In genomic region chr21:38126677-38127271, GRCh38 we compare ENCODE assay signal across 8 cellular contexts.
DNase-seq lines count a peak whose midpoint lies in the region; ATAC-seq and TF ChIP-seq lines count a peak whose summit lies in the region.

No MANE protein-coding gene starts in this region.

- H3K4me1 ChIP-seq in right cardiac atrium (ENCODE audit: control insufficient read depth, insufficient read depth, low read length) (no peaks in the 10 kb centered on the region), smooth muscle cell (ENCODE audit: low read depth) (no peaks in the 10 kb centered on the region)

- H3K79me2 ChIP-seq in smooth muscle cell (ENCODE audit: low read depth) = no peaks in the 10 kb centered on the region

- H3K9ac ChIP-seq in smooth muscle cell (ENCODE audit: low read depth) = no peak overlapping the region

- ATAC-seq in right cardiac atrium = peak; percentile 56 to 71

- H3K36me3 ChIP-seq in MG63 (no peaks in the 10 kb centered on the region), smooth muscle cell (ENCODE audit: low read depth) (no peaks in the 10 kb centered on the region)

- H2AFZ ChIP-seq in smooth muscle cell (ENCODE audit: low read depth) = no peak overlapping the region

- DNase-seq in GM12864 (ENCODE audit: low read depth) = peak; percentile 5
- peak; percentile 40 for DNase-seq in MG63
- peak; percentile 73 to 83 for DNase-seq in SHP77 (lab: John Stamatoyannopoulos, UW)
- peak; percentile 56 for DNase-seq in activated naive CD4-positive, alpha-beta T cell treated with anti-CD3 and anti-CD28 coated beads, Interleukin-2, amount 50 U/mL, for 16 hours
- DNase-seq in right cardiac atrium = peak; percentile 34 to 67 (median 63)
- no peak for DNase-seq in smooth muscle cell (lab: John Stamatoyannopoulos, UW; ENCODE audit: unreplicated experiment)
- no peak for DNase-seq in GOT3 (lab: John Stamatoyannopoulos, UW)
- no peak for DNase-seq in GF-D8 (lab: John Stamatoyannopoulos, UW)

- no peak overlapping the region for H3K4me2 ChIP-seq in smooth muscle cell

- no peaks in the 10 kb centered on the region for H4K20me1 ChIP-seq in smooth muscle cell (ENCODE audit: low read depth)

- H3K9me3 ChIP-seq in MG63 (no peaks in the 10 kb centered on the region), right cardiac atrium (ENCODE audit: control insufficient read depth, low read length) (no peaks in the 10 kb centered on the region), smooth muscle cell (replicated peaks; ENCODE audit: low read depth) (no peaks in the 10 kb centered on the region)

- peaks cover 6% of the 10 kb centered on the region for H3K27me3 ChIP-seq in MG63
- no peaks in the 10 kb centered on the region for H3K27me3 ChIP-seq in right cardiac atrium (ENCODE audit: control insufficient read depth, insufficient read depth)
- H3K27me3 ChIP-seq in smooth muscle cell (ENCODE audit: low read depth) = peaks cover 11% of the 10 kb centered on the region

- TF ChIP-seq CTCF in GM12864 (IDR thresholded peaks at IDR 0.05; ENCODE audit: low read depth, low read length, missing control alignments) = peak; percentile 90
- TF ChIP-seq CTCF in smooth muscle cell (IDR thresholded peaks at IDR 0.05; ENCODE audit: borderline replicate concordance, insufficient read depth, poor library complexity, severe bottlenecking) = peak; percentile 85

- intact Hi-C loops in right cardiac atrium (cut with DNase I) = loop anchor here in 3 of 4 donors (5.0 to 10.0 kb wide), 3 partner anchors 414 to 452 kb away; no protein-coding TSS in a partner anchor

- H3K4me3 ChIP-seq in GM12864 (ENCODE audit: low read depth, low read length) (no peak overlapping the region), MG63 (no peak overlapping the region), right cardiac atrium (ENCODE audit: low read length) (no peak overlapping the region), smooth muscle cell (no peak overlapping the region)

- H3F3A ChIP-seq in smooth muscle cell (ENCODE audit: low read depth) = no peaks in the 10 kb centered on the region

- WGBS in right cardiac atrium = 28% methylated on average over 8 of the region's 8 CpGs
- WGBS in smooth muscle cell (ENCODE audit: low lambda C conversion rate) = 28% methylated on average over 8 of the region's 8 CpGs

- H3K27ac ChIP-seq in right cardiac atrium (ENCODE audit: low read length) (no peak overlapping the region), smooth muscle cell (ENCODE audit: low read depth) (no peak overlapping the region)

Comparison
In these comparisons a context has a peak if more than half of its experiments do, and no peak if none do; other contexts are left out.
1. DNase-seq: peak in GM12864 (single experiment), MG63 (single experiment), SHP77 (2 of 2), activated naive CD4-positive, alpha-beta T cell treated with anti-CD3 and anti-CD28 coated beads, Interleukin-2, amount 50 U/mL, for 16 hours (single experiment) and right cardiac atrium (3 of 3); none in smooth muscle cell (single experiment), GOT3 (single experiment) and GF-D8 (single experiment).